Comparison of ENCODE assay signal across 8 cellular contexts in the genomic region with DNA sequence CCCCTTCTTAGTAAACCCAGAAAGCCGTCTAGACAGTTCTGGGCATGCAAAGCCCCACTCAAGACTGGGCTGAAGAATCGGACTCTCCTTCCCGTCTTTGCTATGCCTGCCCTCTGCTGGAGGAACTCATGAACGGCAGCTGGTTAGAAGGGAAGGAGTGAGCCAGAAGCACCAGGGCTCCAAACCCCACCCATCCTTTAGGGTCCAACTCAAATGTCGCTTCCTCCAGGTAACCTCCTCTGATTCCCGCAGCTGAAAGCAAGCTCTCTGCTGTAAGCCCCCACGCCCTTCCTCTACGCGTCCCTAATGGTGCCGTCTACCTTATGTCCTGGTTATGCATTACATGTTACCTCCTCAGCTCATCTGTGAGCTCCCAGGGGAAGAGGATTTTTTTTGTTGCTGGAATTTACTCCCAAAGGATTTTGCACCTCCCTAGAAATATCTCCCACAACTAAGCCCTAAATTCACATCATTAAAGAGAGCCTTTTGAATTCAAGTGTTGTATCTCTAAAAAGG. TPM values are rescaled to one million over a fixed set of nuclear protein-coding genes. Genes with fewer than 3 reads are reported as not detected.
A peak's percentile ranks its signal among the peaks of the same experiment; 100 is the strongest.
DNase-seq lines count a peak whose midpoint lies in the region; ATAC-seq and TF ChIP-seq lines count a peak whose summit lies in the region.

No MANE protein-coding gene starts in this region.

- no peak overlapping the region for H3K4me3 ChIP-seq in lung

- peak; percentile 72 for DNase-seq in HK-2 (ENCODE audit: unreplicated experiment)
- peak; percentile 89 for DNase-seq in NCI-H748 (lab: John Stamatoyannopoulos, UW; ENCODE audit: unreplicated experiment)
- DNase-seq in activated CD4-positive, alpha-beta T cell treated with anti-CD3 and anti-CD28 coated beads, Interleukin-2, amount 50 U/mL, for 4 hours = peak; percentile 72 to 74
- peak; percentile 87 for DNase-seq in ecto neural progenitor cell (ENCODE audit: low spot score)
- peak; percentile 77 for DNase-seq in lung (ENCODE audit: low spot score)
- peak; percentile 52 for DNase-seq in stimulated activated CD8-positive, alpha-beta memory T cell treated with anti-CD3 and anti-CD28 coated beads, Interleukin-12 subunit alpha, Interleukin-12 subunit beta, amount 100 ng/mL, for 4 hours (ENCODE audit: low read depth)

- WGBS in lung, 2 donors = 7 to 11% methylated on average over 10 of the region's 10 CpGs

- H3K9me3 ChIP-seq in lung (ENCODE audit: control insufficient read depth in 2 of 2, insufficient read depth in 1 of 2, low read length in 1 of 2) = no peaks in the 10 kb centered on the region

- TF ChIP-seq CTCF in GM12874 (IDR thresholded peaks at IDR 0.05; ENCODE audit: insufficient read depth, low read depth, low read length) (peak; percentile 89), lung (IDR thresholded peaks at IDR 0.05; ENCODE audit: control extremely low read depth, extremely low read depth) (peak; percentile 79)

- no peaks in the 10 kb centered on the region for H3K27me3 ChIP-seq in lung (ENCODE audit: control insufficient read depth, insufficient read depth)

- ATAC-seq in lung (ENCODE audit: insufficient read depth, low FRiP score) (peak; percentile 87), HG03520 (IDR thresholded peaks at IDR 0.05; ENCODE audit: unreplicated experiment) (no peak)

- H3K27ac ChIP-seq in lung (ENCODE audit: low read depth in 1 of 2, low read length in 1 of 2) = no peak overlapping the region

- H3K36me3 ChIP-seq in lung (ENCODE audit: control insufficient read depth in 2 of 2, insufficient read depth in 2 of 2, low read length in 2 of 2) = no peaks in the 10 kb centered on the region

- no peaks in the 10 kb centered on the region for H3K4me1 ChIP-seq in lung (ENCODE audit: control insufficient read depth in 2 of 2, insufficient read depth in 2 of 2, low read length in 2 of 2)

RNA-seq across cellular contexts. Expression of a gene that starts 59.0 kb away (rescaled TPM):
- total RNA-seq in lung = under 1 TPM; 0.46 to 0.77 TPM
- polyA plus RNA-seq in lung = under 1 TPM; 0.06 to 0.07 TPM
